Comparison of ENCODE assay signal across 9 cellular contexts in the genomic region with DNA sequence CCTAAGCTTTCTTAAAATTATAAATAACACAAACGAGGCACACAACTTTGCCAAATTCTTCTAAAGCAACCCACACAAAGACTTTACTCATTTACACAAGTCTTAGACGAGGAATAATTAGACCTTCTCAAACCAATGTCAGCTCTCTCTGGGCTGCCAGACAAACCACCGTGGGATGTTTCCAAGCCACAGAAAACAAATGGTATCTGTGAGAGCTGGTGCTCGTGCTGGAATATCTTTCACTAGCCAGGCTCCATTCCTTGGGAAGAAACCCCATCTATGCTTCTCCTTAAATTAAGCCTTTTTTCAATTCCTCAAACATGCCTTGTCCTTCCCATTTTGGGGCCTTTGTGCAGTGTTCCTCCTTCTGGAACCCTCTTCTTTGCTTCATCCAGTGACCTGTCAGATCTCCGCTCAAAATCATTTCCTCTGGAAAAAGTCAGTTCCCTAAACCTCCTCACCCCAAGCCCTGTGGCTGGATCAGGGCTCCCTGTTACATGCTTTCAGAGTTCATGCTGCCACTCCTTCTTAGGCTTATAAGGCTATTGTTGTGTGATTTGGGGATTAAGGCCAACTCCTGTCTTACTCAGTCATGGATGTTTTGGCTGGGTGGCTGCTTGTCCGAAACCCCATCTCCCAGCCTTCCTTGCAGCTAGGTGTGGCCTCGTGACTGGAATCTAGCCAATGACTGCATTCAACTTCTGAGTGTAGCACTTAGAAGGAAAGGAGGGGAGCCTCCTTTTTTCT.
DNase-seq lines count a peak whose midpoint lies in the region; ATAC-seq and TF ChIP-seq lines count a peak whose summit lies in the region.
"Had no signal": no experiment of that assay in that cellular context is flagged by ENCODE, and none has a peak within 500 bp of the region (broad histone marks: within the 10 kb centered on the region; RNA-seq: fewer than 3 reads in every experiment).

No MANE protein-coding gene starts in this region.

- peaks cover 0 to 22% (median 9%) of the 10 kb centered on the region in 3 donors for H3K4me1 ChIP-seq in gastroesophageal sphincter
- peaks cover 21% of the 10 kb centered on the region for H3K4me1 ChIP-seq in suprapubic skin

- DNase-seq in activated T-cell treated with anti-CD3 and anti-CD28 coated beads, Interleukin-2, amount 50 U/mL, for 4 hours, result no peak
- DNase-seq in activated T-cell treated with anti-CD3 and anti-CD28 coated beads, Interleukin-2, amount 50 U/mL, for 1 hour, result no peak
- DNase-seq in WERI-Rb-1 (peak; percentile 20), suprapubic skin (ENCODE audit: low spot score in 2 of 2) (no peak)

- H3K9me3 ChIP-seq in WERI-Rb-1 (ENCODE audit: severe bottlenecking) (no peaks in the 10 kb centered on the region), gastroesophageal sphincter (no peaks in the 10 kb centered on the region), suprapubic skin (no peaks in the 10 kb centered on the region)

- 4 to 16% methylated on average over 5 to 7 of the region's 7 CpGs for WGBS in gastroesophageal sphincter (ENCODE audit: low coverage in 1 of 2), 2 donors
- 22% methylated on average over 7 of the region's 7 CpGs for WGBS in suprapubic skin

- no peaks in the 10 kb centered on the region for H3K36me3 Mint-ChIP-seq in activated T-cell treated with anti-CD3 and anti-CD28 coated beads, Interleukin-2, amount 50 U/mL, for 4 hours (ENCODE audit: insufficient read depth)
- H3K36me3 Mint-ChIP-seq: IgD-negative memory B cell had no signal

- H3K27me3 ChIP-seq in WERI-Rb-1 (ENCODE audit: insufficient read depth, low read depth, severe bottlenecking), result no peaks in the 10 kb centered on the region
- H3K27me3 ChIP-seq in gastroesophageal sphincter, result no peaks in the 10 kb centered on the region
- H3K27me3 ChIP-seq in suprapubic skin, result no peaks in the 10 kb centered on the region

- peaks cover 14% of the 10 kb centered on the region for H3K27me3 Mint-ChIP-seq in activated T-cell treated with anti-CD3 and anti-CD28 coated beads, Interleukin-2, amount 50 U/mL, for 4 hours (ENCODE audit: low read depth)

- peaks cover 17% of the 10 kb centered on the region for H3K4me1 Mint-ChIP-seq in activated T-cell treated with anti-CD3 and anti-CD28 coated beads, Interleukin-2, amount 50 U/mL, for 4 hours (ENCODE audit: low read depth)

- H3K4me3 Mint-ChIP-seq in activated T-cell treated with anti-CD3 and anti-CD28 coated beads, Interleukin-2, amount 50 U/mL, for 4 hours, result peak overlapping the region; percentile 1
- H3K4me3 Mint-ChIP-seq: IgD-negative memory B cell had no signal

- no peak for TF ChIP-seq POLR2A in gastroesophageal sphincter (IDR thresholded peaks at IDR 0.05)
- TF ChIP-seq POLR2A in suprapubic skin (IDR thresholded peaks at IDR 0.05), result no peak

- TF ChIP-seq EP300 in gastroesophageal sphincter (IDR thresholded peaks at IDR 0.05) (no peak), suprapubic skin (IDR thresholded peaks at IDR 0.05) (no peak)

- ATAC-seq in activated T-cell treated with anti-CD3 and anti-CD28 coated beads, Interleukin-2, amount 50 U/mL, for 4 hours, result peak; percentile 57 to 68
- ATAC-seq in gastroesophageal sphincter (peak; percentile 60), GM18519 (IDR thresholded peaks at IDR 0.05; ENCODE audit: low FRiP score, unreplicated experiment) (no peak), HG03196 (IDR thresholded peaks at IDR 0.05; ENCODE audit: unreplicated experiment) (no peak), HG03108 (IDR thresholded peaks at IDR 0.05; ENCODE audit: unreplicated experiment) (no peak)

- TF ChIP-seq CTCF in WERI-Rb-1 (IDR thresholded peaks at IDR 0.05; ENCODE audit: low read depth, low read length) (no peak), gastroesophageal sphincter (IDR thresholded peaks at IDR 0.05) (no peak), suprapubic skin (IDR thresholded peaks at IDR 0.05) (no peak)

- H3K9me3 Mint-ChIP-seq in activated T-cell treated with anti-CD3 and anti-CD28 coated beads, Interleukin-2, amount 50 U/mL, for 4 hours, result no peaks in the 10 kb centered on the region
- H3K9me3 Mint-ChIP-seq: IgD-negative memory B cell had no signal

- H3K27ac ChIP-seq in WERI-Rb-1 (no peak overlapping the region), gastroesophageal sphincter (peak overlapping the region; percentile 9 to 71 (median 65)), suprapubic skin (peak overlapping the region; percentile 79)

- H3K36me3 ChIP-seq in WERI-Rb-1 (no peaks in the 10 kb centered on the region), gastroesophageal sphincter (no peaks in the 10 kb centered on the region), suprapubic skin (no peaks in the 10 kb centered on the region)

- H3K4me3 ChIP-seq in WERI-Rb-1 (ENCODE audit: low read depth, low read length), result no peak overlapping the region
- H3K4me3 ChIP-seq in gastroesophageal sphincter, result no peak overlapping the region
- H3K4me3 ChIP-seq in suprapubic skin, result no peak overlapping the region

Comparison
In these comparisons a context has a peak if more than half of its experiments do, and no peak if none do; other contexts are left out.
1. ATAC-seq: peak in activated T-cell treated with anti-CD3 and anti-CD28 coated beads, Interleukin-2, amount 50 U/mL, for 4 hours (2 of 2) and gastroesophageal sphincter (single experiment); none in GM18519 (single experiment), HG03196 (single experiment) and HG03108 (single experiment).